ENCODE assay signal across 26 cellular contexts in genomic region chrX:133956570-133957340, GRCh38. TPM values are rescaled to one million over a fixed set of nuclear protein-coding genes. Genes with fewer than 3 reads are reported as not detected.
DNase-seq lines count a peak whose midpoint lies in the region; ATAC-seq, FAIRE-seq and TF ChIP-seq lines count a peak whose summit lies in the region.
"Had no signal": no experiment of that assay in that cellular context is flagged by ENCODE, and none has a peak within 500 bp of the region (broad histone marks: within the 10 kb centered on the region; RNA-seq: fewer than 3 reads in every experiment).

No MANE protein-coding gene starts in this region.

- H3K27ac ChIP-seq in kidney (ENCODE audit: low read depth in 2 of 2, low read length in 2 of 2) (no peak overlapping the region), small intestine (ENCODE audit: low read depth in 1 of 2, low read length in 1 of 2) (no peak overlapping the region), H9 (ENCODE audit: insufficient read length, low read depth, low read length) (no peak overlapping the region)
- H3K27ac ChIP-seq: A549; BLaER1 treated with 17β-estradiol and CSF1 and Interleukin-3, amounts not matched to agents 10 nM and 100 nM had no signal

- no peak overlapping the region for H2BK5ac ChIP-seq in H9 (ENCODE audit: insufficient read length, low read length)

- no peak overlapping the region for H3K4me2 ChIP-seq in H9 (ENCODE audit: insufficient read depth, insufficient read length, low read length)
- H3K4me2 ChIP-seq: A549; BLaER1 treated with 17β-estradiol and CSF1 and Interleukin-3, amounts not matched to agents 10 nM and 100 nM; GM23338 had no signal

- no peak for ATAC-seq in HG03460 (IDR thresholded peaks at IDR 0.05; ENCODE audit: unreplicated experiment)
- ATAC-seq: A549, GM12878, GM23338, HCT116 had no signal

- no peak overlapping the region for H3K4me3 Mint-ChIP-seq in H9
- H3K4me3 Mint-ChIP-seq: CD14-positive monocyte; CD4-positive, alpha-beta T cell; CD8-positive, alpha-beta memory T cell; GM23338 had no signal

- DNase-seq in HT-29 (ENCODE audit: low spot score), result peak; percentile 7
- no peak for DNase-seq in kidney
- DNase-seq in small intestine, result peak; percentile 42
- DNase-seq in H9, result no peak
- DNase-seq in nucleus accumbens (lab: John Stamatoyannopoulos, UW), result no peak
- DNase-seq: 8988T; ACHN; AML-193; BE2C; CD4-positive, alpha-beta T cell; CD8-positive, alpha-beta memory T cell; DMS 273 treated with DMSO at 0.1 percent for 48 hours; DMS79; EL; GDM1 had no signal

- H3K9ac ChIP-seq in kidney (ENCODE audit: low read length in 2 of 2) (no peak overlapping the region), H9 (ENCODE audit: extremely low read depth, insufficient read length, low read length) (no peak overlapping the region)
- H3K9ac ChIP-seq: BLaER1 treated with 17β-estradiol and CSF1 and Interleukin-3, amounts not matched to agents 10 nM and 100 nM had no signal

- no peak overlapping the region for H2BK120ac ChIP-seq in H9 (ENCODE audit: low read depth, low read length, poor library complexity, severe bottlenecking)

- no peaks in the 10 kb centered on the region for H3K79me1 ChIP-seq in H9 (ENCODE audit: insufficient read depth, low read depth, low read length, poor library complexity, severe bottlenecking)

- H3K4ac ChIP-seq in H9 (ENCODE audit: low read depth, low read length), result no peak overlapping the region

- no peaks in the 10 kb centered on the region for H3K27me3 Mint-ChIP-seq in H9 (ENCODE audit: low read depth)

- H3T11ph ChIP-seq in H9 (ENCODE audit: low read length), result no peak overlapping the region

- intact Hi-C loops in kidney (cut with DNase I), result no loop called here

- FAIRE-seq in colon (lab: Jason Lieb, UNC) (peak; percentile 41), kidney (lab: Jason Lieb, UNC) (peak; percentile 39), small intestine (lab: Jason Lieb, UNC) (no peak)
- FAIRE-seq: D721Med, GM12878, GM19239, H54 had no signal

- H4K8ac ChIP-seq in H9 (replicated peaks; ENCODE audit: insufficient read length, low read depth, low read length), result no peak overlapping the region

- no peaks in the 10 kb centered on the region for H3K23me2 ChIP-seq in H9 (ENCODE audit: insufficient read length, low read depth, low read length, poor library complexity, severe bottlenecking)

- no peak overlapping the region for H2AK5ac ChIP-seq in H9 (ENCODE audit: insufficient read length, low read length)

- no peak overlapping the region for H2BK15ac ChIP-seq in H9 (ENCODE audit: low read depth, low read length)

- H3K56ac ChIP-seq in H9 (ENCODE audit: insufficient read length, low read depth, low read length), result no peak overlapping the region

- no peak overlapping the region for H3K27ac Mint-ChIP-seq in H9
- H3K27ac Mint-ChIP-seq: CD14-positive monocyte; CD4-positive, alpha-beta T cell; CD8-positive, alpha-beta memory T cell; GM23338 had no signal

- H3K9me3 ChIP-seq in kidney (ENCODE audit: control insufficient read depth in 1 of 2, low read length in 2 of 2), result no peaks in the 10 kb centered on the region
- H3K9me3 ChIP-seq in small intestine (ENCODE audit: control insufficient read depth, low read depth), result no peaks in the 10 kb centered on the region
- no peaks in the 10 kb centered on the region for H3K9me3 ChIP-seq in H9 (ENCODE audit: control insufficient read depth, low read depth, low read length)
- H3K9me3 ChIP-seq: A549, BE2C had no signal

- no peak overlapping the region for H2AFZ ChIP-seq in H9 (ENCODE audit: low read length)
- H2AFZ ChIP-seq: GM23338 had no signal

- peaks cover 8 to 12% of the 10 kb centered on the region in 2 experiments; a peak in 4 of 5 replicates for H3K9me3 Mint-ChIP-seq in H9

- H3K27me3 ChIP-seq in small intestine (ENCODE audit: control insufficient read depth in 2 of 2, insufficient read depth in 2 of 2, low read length in 2 of 2) (peaks cover 0 to 2% of the 10 kb centered on the region in 2 donors), H9 (ENCODE audit: insufficient read depth, low read length) (no peaks in the 10 kb centered on the region)
- H3K27me3 ChIP-seq: BE2C had no signal

- no peak overlapping the region for H4K5ac ChIP-seq in H9 (ENCODE audit: insufficient read length, low read depth, low read length)

- no peak overlapping the region for H2BK12ac ChIP-seq in H9 (ENCODE audit: insufficient read length, low read depth, low read length)

- peaks cover 7 to 10% of the 10 kb centered on the region in 2 experiments for H3K4me1 Mint-ChIP-seq in H9
- H3K4me1 Mint-ChIP-seq: CD14-positive monocyte; CD8-positive, alpha-beta memory T cell; GM23338 had no signal

- H4K20me1 ChIP-seq in H9 (ENCODE audit: control insufficient read depth, insufficient read depth, insufficient read length), result no peaks in the 10 kb centered on the region
- H4K20me1 ChIP-seq: BLaER1 treated with 17β-estradiol and CSF1 and Interleukin-3, amounts not matched to agents 10 nM and 100 nM had no signal

- H3K4me1 ChIP-seq in kidney (ENCODE audit: control insufficient read depth in 1 of 2, insufficient read depth in 1 of 2, low read depth in 1 of 2, low read length in 2 of 2) (no peaks in the 10 kb centered on the region), small intestine (ENCODE audit: control insufficient read depth in 2 of 2, insufficient read depth in 1 of 2, low read depth in 1 of 2, low read length in 1 of 2) (no peaks in the 10 kb centered on the region), H9 (ENCODE audit: insufficient read depth, low read length) (no peaks in the 10 kb centered on the region)
- H3K4me1 ChIP-seq: A549; BE2C; BLaER1 treated with 17β-estradiol and CSF1 and Interleukin-3, amounts not matched to agents 10 nM and 100 nM had no signal

- H3K36me3 ChIP-seq in kidney (ENCODE audit: control insufficient read depth in 1 of 2, insufficient read depth in 2 of 2, low read length in 2 of 2) (no peaks in the 10 kb centered on the region), small intestine (ENCODE audit: control insufficient read depth in 2 of 2, insufficient read depth in 2 of 2, low read length in 2 of 2) (no peaks in the 10 kb centered on the region)
- H3K36me3 ChIP-seq: BE2C; BLaER1 treated with 17β-estradiol and CSF1 and Interleukin-3, amounts not matched to agents 10 nM and 100 nM had no signal

- no peak overlapping the region for H2BK20ac ChIP-seq in H9 (ENCODE audit: low read depth, low read length, poor library complexity, severe bottlenecking)

- no peaks in the 10 kb centered on the region for H3K79me2 ChIP-seq in H9 (ENCODE audit: insufficient read depth, low read length)

- no peak overlapping the region for H3K18ac ChIP-seq in H9 (ENCODE audit: insufficient read length, low read depth, low read length)

- H3K23ac ChIP-seq in H9 (ENCODE audit: insufficient read length, low read depth, low read length), result no peak overlapping the region

- WGBS in small intestine, 3 donors, result 43 to 59% (median 50%) methylated on average over 1 of the region's 1 CpG
- no CpG with 5 or more reads among the region's 1 CpG for WGBS in H9 (ENCODE audit: extremely low coverage, insufficient read length, low lambda C conversion rate)

- TF ChIP-seq CTCF in kidney (IDR thresholded peaks at IDR 0.05; ENCODE audit: borderline replicate concordance, extremely low read depth, insufficient read depth) (no peak), H9 (conservative IDR thresholded peaks at IDR 0.05) (no peak)

- H3K36me3 Mint-ChIP-seq in H9 (ENCODE audit: insufficient read depth in 1 of 3, low read depth in 3 of 3), result peaks cover 16 to 34% (median 19%) of the 10 kb centered on the region in 3 experiments
- H3K36me3 Mint-ChIP-seq: CD14-positive monocyte had no signal

- no peak overlapping the region for H3K4me3 ChIP-seq in kidney (ENCODE audit: low read length in 2 of 2)
- H3K4me3 ChIP-seq in small intestine (ENCODE audit: low read depth in 1 of 2, low read length in 2 of 2), result no peak overlapping the region
- H3K4me3 ChIP-seq: A549; BLaER1 treated with 17β-estradiol and CSF1 and Interleukin-3, amounts not matched to agents 10 nM and 100 nM; GM12878; GM23338 had no signal

- no peak overlapping the region for H3K14ac ChIP-seq in H9 (ENCODE audit: insufficient read depth, low read length)

- H4K91ac ChIP-seq in H9 (ENCODE audit: insufficient read length, low read depth, low read length), result no peak overlapping the region

RNA-seq across cellular contexts. Expression of gene GPC3, which starts 28.6 kb away (rescaled TPM):
- total RNA-seq in HT-29 (2014; rRNA removed; shearing (Covaris generic)), result 0.16 and 1.3 TPM in 2 replicates
- total RNA-seq in kidney (43.0 TPM), H9 (2021) (106 and 108 TPM in 2 replicates)
- polyA plus RNA-seq in kidney (ENCODE audit: insufficient read depth, low read depth, low replicate concordance) (52.5 TPM), small intestine (10 to 100 TPM in 1 of 3 donors, not detected in 2; 14.3 TPM)
- total RNA-seq: CD8-positive, alpha-beta memory T cell had no signal
- polyA plus RNA-seq: A549; CD14-positive monocyte; CD8-positive, alpha-beta memory T cell had no signal

Comparison
In these comparisons a context has a peak if more than half of its experiments do, and no peak if none do; other contexts are left out.
1. DNase-seq: peak in HT-29 (single experiment) and small intestine (single experiment); none in kidney (single experiment), H9 (single experiment) and nucleus accumbens (0 of 56).
2. RNA of gene GPC3, which starts 28.6 kb away (total RNA-seq): 106 to 108 TPM in H9 and 43.0 TPM in kidney (single experiment); 0.16 to 1.3 TPM in HT-29; every median in the first group is over 10 times any median in the second.